ENCODE assay signal across 21 cellular contexts in genomic region chr15:32642667-32643425, GRCh38. TPM values are rescaled to one million over a fixed set of nuclear protein-coding genes. Genes with fewer than 3 reads are reported as not detected.
DNase-seq lines count a peak whose midpoint lies in the region; ATAC-seq lines count a peak whose summit lies in the region.
"Had no signal": no experiment of that assay in that cellular context is flagged by ENCODE, and none has a peak within 500 bp of the region (broad histone marks: within the 10 kb centered on the region; RNA-seq: fewer than 3 reads in every experiment).

No MANE protein-coding gene starts in this region.

- H3K4me1 Mint-ChIP-seq in activated CD4-positive, alpha-beta T cell treated with anti-CD3 and anti-CD28 coated beads, Interleukin-2, amount 10 ng/mL, durations not matched to agents 24 days and 14 days = peaks cover 3% of the 10 kb centered on the region
- H3K4me1 Mint-ChIP-seq in natural killer cell treated with Interleukin-12 subunit alpha and Interleukin-12 subunit beta and Interleukin-15 and Interleukin-18, amount 100 ng/mL, for 72 hours (ENCODE audit: low read depth in 2 of 2) = peaks cover 0 to 7% of the 10 kb centered on the region in 2 donors
- H3K4me1 Mint-ChIP-seq in activated T-cell treated with anti-CD3 and anti-CD28 coated beads, Interleukin-2, amount 50 U/mL, for 4 hours (ENCODE audit: low read depth) = no peaks in the 10 kb centered on the region
- H3K4me1 Mint-ChIP-seq: immature natural killer cell had no signal

- no peak overlapping the region for H3K27ac ChIP-seq in iPS-18a (ENCODE audit: low read length)
- H3K27ac ChIP-seq: right atrium auricular region, stomach, uterus, VCaP had no signal

- no peaks in the 10 kb centered on the region for H3K9me3 Mint-ChIP-seq in activated CD4-positive, alpha-beta T cell treated with anti-CD3 and anti-CD28 coated beads, Interleukin-2, amount 10 ng/mL, durations not matched to agents 24 days and 14 days
- no peaks in the 10 kb centered on the region for H3K9me3 Mint-ChIP-seq in natural killer cell treated with Interleukin-12 subunit alpha and Interleukin-12 subunit beta and Interleukin-15 and Interleukin-18, amount 100 ng/mL, for 72 hours
- no peaks in the 10 kb centered on the region for H3K9me3 Mint-ChIP-seq in activated T-cell treated with anti-CD3 and anti-CD28 coated beads, Interleukin-2, amount 50 U/mL, for 4 hours
- H3K9me3 Mint-ChIP-seq: CD8-positive, alpha-beta memory T cell; immature natural killer cell had no signal

- ATAC-seq in natural killer cell treated with Interleukin-12 subunit alpha and Interleukin-12 subunit beta and Interleukin-15 and Interleukin-18, amount 100 ng/mL, for 72 hours = no peak
- ATAC-seq in activated T-cell treated with anti-CD3 and anti-CD28 coated beads, Interleukin-2, amount 50 U/mL, for 4 hours = no peak

- no peak overlapping the region for H3K4me3 Mint-ChIP-seq in activated CD4-positive, alpha-beta T cell treated with anti-CD3 and anti-CD28 coated beads, Interleukin-2, amount 10 ng/mL, durations not matched to agents 24 days and 14 days
- no peak overlapping the region for H3K4me3 Mint-ChIP-seq in natural killer cell treated with Interleukin-12 subunit alpha and Interleukin-12 subunit beta and Interleukin-15 and Interleukin-18, amount 100 ng/mL, for 72 hours
- no peak overlapping the region for H3K4me3 Mint-ChIP-seq in activated T-cell treated with anti-CD3 and anti-CD28 coated beads, Interleukin-2, amount 50 U/mL, for 4 hours
- H3K4me3 Mint-ChIP-seq: CD8-positive, alpha-beta memory T cell had no signal

- no peak overlapping the region for H3K27ac Mint-ChIP-seq in activated CD4-positive, alpha-beta T cell treated with anti-CD3 and anti-CD28 coated beads, Interleukin-2, amount 10 ng/mL, durations not matched to agents 24 days and 14 days
- H3K27ac Mint-ChIP-seq in natural killer cell treated with Interleukin-12 subunit alpha and Interleukin-12 subunit beta and Interleukin-15 and Interleukin-18, amount 100 ng/mL, for 72 hours = no peak overlapping the region
- H3K27ac Mint-ChIP-seq: CD8-positive, alpha-beta memory T cell; immature natural killer cell had no signal

- H3K4me3 ChIP-seq in NT2/D1 (ENCODE audit: insufficient read length, low read depth) (peak overlapping the region; percentile 13), iPS-18a (ENCODE audit: low read length) (peak overlapping the region; percentile 36)
- H3K4me3 ChIP-seq: lung, uterus had no signal

- H3K27me3 Mint-ChIP-seq in activated CD4-positive, alpha-beta T cell treated with anti-CD3 and anti-CD28 coated beads, Interleukin-2, amount 10 ng/mL, durations not matched to agents 24 days and 14 days = no peaks in the 10 kb centered on the region
- H3K27me3 Mint-ChIP-seq in natural killer cell treated with Interleukin-12 subunit alpha and Interleukin-12 subunit beta and Interleukin-15 and Interleukin-18, amount 100 ng/mL, for 72 hours = peaks cover 6% of the 10 kb centered on the region in 2 donors
- H3K27me3 Mint-ChIP-seq in activated T-cell treated with anti-CD3 and anti-CD28 coated beads, Interleukin-2, amount 50 U/mL, for 4 hours (ENCODE audit: low read depth) = no peaks in the 10 kb centered on the region
- H3K27me3 Mint-ChIP-seq: CD8-positive, alpha-beta memory T cell had no signal

- H3K36me3 Mint-ChIP-seq in activated CD4-positive, alpha-beta T cell treated with anti-CD3 and anti-CD28 coated beads, Interleukin-2, amount 10 ng/mL, durations not matched to agents 24 days and 14 days (ENCODE audit: low read depth) = peaks cover 22% of the 10 kb centered on the region
- H3K36me3 Mint-ChIP-seq in natural killer cell treated with Interleukin-12 subunit alpha and Interleukin-12 subunit beta and Interleukin-15 and Interleukin-18, amount 100 ng/mL, for 72 hours = peaks cover 14% of the 10 kb centered on the region
- peaks cover 3% of the 10 kb centered on the region for H3K36me3 Mint-ChIP-seq in activated T-cell treated with anti-CD3 and anti-CD28 coated beads, Interleukin-2, amount 50 U/mL, for 4 hours (ENCODE audit: insufficient read depth)

- H3K9ac ChIP-seq in NT2/D1 (ENCODE audit: insufficient read length, low read depth) = peak overlapping the region; percentile 58
- H3K9ac ChIP-seq in iPS-18a (ENCODE audit: low read length) = no peak overlapping the region

- H3K4me1 ChIP-seq in NT2/D1 (ENCODE audit: insufficient read depth, insufficient read length) (peaks cover 2% of the 10 kb centered on the region), iPS-18a (ENCODE audit: control insufficient read depth, low read depth, low read length) (peaks cover 18% of the 10 kb centered on the region)
- H3K4me1 ChIP-seq: uterus had no signal

- no peaks in the 10 kb centered on the region for H3K9me3 ChIP-seq in NT2/D1 (ENCODE audit: insufficient read depth, low read length)
- no peaks in the 10 kb centered on the region for H3K9me3 ChIP-seq in iPS-18a (ENCODE audit: control insufficient read depth, low read depth, low read length)
- H3K9me3 ChIP-seq: right atrium auricular region, stomach, uterus had no signal

- H3K27me3 ChIP-seq in NT2/D1 (ENCODE audit: insufficient read depth, insufficient read length) (no peaks in the 10 kb centered on the region), iPS-18a (ENCODE audit: control insufficient read depth, insufficient read depth, low read length) (no peaks in the 10 kb centered on the region)
- H3K27me3 ChIP-seq: right atrium auricular region, uterus had no signal

- intact Hi-C loops in activated CD4-positive, alpha-beta T cell treated with anti-CD3 and anti-CD28 coated beads, Interleukin-2, amount 10 ng/mL, durations not matched to agents 24 days and 14 days (cut with micrococcal nuclease) = no loop called here

- H3K36me3 ChIP-seq in NT2/D1 (ENCODE audit: insufficient read depth, insufficient read length, low read length) (peaks cover 13% of the 10 kb centered on the region), iPS-18a (ENCODE audit: control insufficient read depth, low read depth, low read length) (peaks cover under 1% of the 10 kb centered on the region)
- H3K36me3 ChIP-seq: right atrium auricular region, stomach, uterus had no signal

- peak; percentile 36 for DNase-seq in activated CD4-positive, alpha-beta T cell treated with anti-CD3 and anti-CD28 coated beads, Interleukin-2, amount 10 ng/mL, durations not matched to agents 24 days and 14 days
- no peak for DNase-seq in activated CD4-positive, alpha-beta T cell treated with anti-CD3 and anti-CD28 coated beads for 48 hours
- DNase-seq in NT2/D1 (ENCODE audit: low read depth, low spot score) = no peak
- no peak for DNase-seq in natural killer cell treated with Interleukin-12 subunit alpha and Interleukin-12 subunit beta and Interleukin-15 and Interleukin-18, amount 100 ng/mL, for 72 hours (ENCODE audit: low spot score)
- no peak for DNase-seq in dedifferentiated amniotic fluid mesenchymal stem cell (ENCODE audit: extremely low spot score)
- DNase-seq in activated T-cell treated with anti-CD3 and anti-CD28 coated beads, Interleukin-2, amount 50 U/mL, for 4 hours = no peak
- DNase-seq in hypothalamus (lab: John Stamatoyannopoulos, UW) = no peak
- DNase-seq: activated effector memory CD4-positive, alpha-beta T cell treated with anti-CD3 and anti-CD28 coated beads, Interleukin-2, amount 50 U/mL, for 16 hours; amygdala; CD8-positive, alpha-beta memory T cell; immature natural killer cell; Kasumi-1; NCI-H146; NCI-H774; stomach; T-helper 1 cell; uterus had no signal

RNA-seq across cellular contexts. Expression of gene SCG5, which starts 1.3 kb away (rescaled TPM):
- 1.5 and 2.2 TPM in 2 replicates for total RNA-seq in activated CD4-positive, alpha-beta T cell treated with anti-CD3 and anti-CD28 coated beads, Interleukin-2, amount 10 ng/mL, durations not matched to agents 24 days and 14 days
- 1 to 10 TPM in 1 of 2 donors, under 1 TPM in 1; 0.74 to 3.8 TPM for total RNA-seq in natural killer cell treated with Interleukin-12 subunit alpha and Interleukin-12 subunit beta and Interleukin-15 and Interleukin-18, amount 100 ng/mL, for 72 hours
- under 1 TPM in 2 of 3 donors, not detected in 1; 0.30 to 0.42 TPM for total RNA-seq in activated T-cell treated with anti-CD3 and anti-CD28 coated beads, Interleukin-2, amount 50 U/mL, for 4 hours

RNA-seq across cellular contexts. Expression of gene ARHGAP11A, which starts 27.5 kb away (rescaled TPM):
- total RNA-seq in activated CD4-positive, alpha-beta T cell treated with anti-CD3 and anti-CD28 coated beads, Interleukin-2, amount 10 ng/mL, durations not matched to agents 24 days and 14 days = 95.7 and 98.2 TPM in 2 replicates
- 100 to 1,000 TPM in 1 of 2 donors, 10 to 100 TPM in 1; 89.9 to 108 TPM for total RNA-seq in natural killer cell treated with Interleukin-12 subunit alpha and Interleukin-12 subunit beta and Interleukin-15 and Interleukin-18, amount 100 ng/mL, for 72 hours
- 10 to 100 TPM; 22.5 to 32.2 (median 25.2) TPM for total RNA-seq in activated T-cell treated with anti-CD3 and anti-CD28 coated beads, Interleukin-2, amount 50 U/mL, for 4 hours

RNA-seq across cellular contexts. Expression of gene GOLGA8N, which starts 49.6 kb away (rescaled TPM):
- 4.1 and 4.5 TPM in 2 replicates for total RNA-seq in activated CD4-positive, alpha-beta T cell treated with anti-CD3 and anti-CD28 coated beads, Interleukin-2, amount 10 ng/mL, durations not matched to agents 24 days and 14 days
- 100 to 1,000 TPM in 1 of 2 donors, 10 to 100 TPM in 1; 65.7 to 150 TPM for total RNA-seq in natural killer cell treated with Interleukin-12 subunit alpha and Interleukin-12 subunit beta and Interleukin-15 and Interleukin-18, amount 100 ng/mL, for 72 hours
- total RNA-seq in activated T-cell treated with anti-CD3 and anti-CD28 coated beads, Interleukin-2, amount 50 U/mL, for 4 hours = 1 to 10 TPM in 2 of 3 donors, under 1 TPM in 1; 0.71 to 1.5 (median 1.0) TPM

Comparison
In these comparisons a context has a peak if more than half of its experiments do, and no peak if none do; other contexts are left out.
1. RNA of gene GOLGA8N, which starts 49.6 kb away (total RNA-seq): 65.7 to 150 TPM in natural killer cell treated with Interleukin-12 subunit alpha and Interleukin-12 subunit beta and Interleukin-15 and Interleukin-18, amount 100 ng/mL, for 72 hours; 4.1 to 4.5 TPM in activated CD4-positive, alpha-beta T cell treated with anti-CD3 and anti-CD28 coated beads, Interleukin-2, amount 10 ng/mL, durations not matched to agents 24 days and 14 days and 0.71 to 1.5 TPM in activated T-cell treated with anti-CD3 and anti-CD28 coated beads, Interleukin-2, amount 50 U/mL, for 4 hours; every median in the first group is over 10 times any median in the second.